In genomic region chr4:106851686-106852085, GRCh38 we compare ENCODE assay signal across 20 cellular contexts.
DNase-seq lines count a peak whose midpoint lies in the region; ATAC-seq and TF ChIP-seq lines count a peak whose summit lies in the region.
"Had no signal": no experiment of that assay in that cellular context is flagged by ENCODE, and none has a peak within 500 bp of the region (broad histone marks: within the 10 kb centered on the region; RNA-seq: fewer than 3 reads in every experiment).

No MANE protein-coding gene starts in this region.

- H3K36me3 ChIP-seq in A673 (ENCODE audit: insufficient read depth, low read length, poor library complexity, severe bottlenecking) (no peaks in the 10 kb centered on the region), BJ (ENCODE audit: control insufficient read depth, insufficient read depth, low read length) (no peaks in the 10 kb centered on the region)
- H3K36me3 ChIP-seq: BLaER1 had no signal

- no peaks in the 10 kb centered on the region for H3K4me1 Mint-ChIP-seq in activated T-cell treated with anti-CD3 and anti-CD28 coated beads, Interleukin-2, amount 50 U/mL, for 72 hours (ENCODE audit: low read depth)
- H3K4me1 Mint-ChIP-seq: CD8-positive, alpha-beta memory T cell; H9; IgD-negative memory B cell had no signal

- no peak for ATAC-seq in HG02870 (IDR thresholded peaks at IDR 0.05; ENCODE audit: unreplicated experiment)
- ATAC-seq in activated T-cell treated with anti-CD3 and anti-CD28 coated beads, Interleukin-2, amount 50 U/mL, for 72 hours (replicated peaks in 1 of 2): no peak
- ATAC-seq: GM12878 had no signal

- H3K9me3 Mint-ChIP-seq in activated T-cell treated with anti-CD3 and anti-CD28 coated beads, Interleukin-2, amount 50 U/mL, for 72 hours: peaks cover 0 to 5% of the 10 kb centered on the region in 2 donors
- H3K9me3 Mint-ChIP-seq: H9 had no signal

- DNase-seq in A673 (ENCODE audit: low spot score) (no peak), BJ (ENCODE audit: low read depth) (peak; percentile 37), HCEC 1CT (peak; percentile 3), fibroblast of gingiva (ENCODE audit: low read depth) (peak; percentile 24), posterior cingulate gyrus (no peak), NCI-H446 (lab: John Stamatoyannopoulos, UW) (no peak)
- DNase-seq in activated T-cell treated with anti-CD3 and anti-CD28 coated beads, Interleukin-2, amount 50 U/mL, for 72 hours: no peak
- DNase-seq: 8988T; ACHN; Caco-2; CD8-positive, alpha-beta memory T cell; DND-41; GF-D8; GOT3; H9; KG1 had no signal

- H3K36me3 Mint-ChIP-seq in activated T-cell treated with anti-CD3 and anti-CD28 coated beads, Interleukin-2, amount 50 U/mL, for 72 hours (ENCODE audit: insufficient read depth in 2 of 2): no peaks in the 10 kb centered on the region
- H3K36me3 Mint-ChIP-seq: CD8-positive, alpha-beta memory T cell had no signal

- TF ChIP-seq CTCF in A673 (conservative IDR thresholded peaks at IDR 0.05; ENCODE audit: low read depth, low read length) (no peak), BJ (IDR thresholded peaks at IDR 0.05; ENCODE audit: insufficient read depth, low read depth, low read length) (no peak)

- no peak overlapping the region for H3K27ac Mint-ChIP-seq in activated T-cell treated with anti-CD3 and anti-CD28 coated beads, Interleukin-2, amount 50 U/mL, for 72 hours
- H3K27ac Mint-ChIP-seq: CD8-positive, alpha-beta memory T cell; H9; IgD-negative memory B cell had no signal

- BruUV-seq in A673 (replicated peaks; lab: Mats Ljungman, UMichigan): no TSS peak

- peak overlapping the region; percentile 63 for H3K27ac ChIP-seq in A673 (ENCODE audit: low read depth, low read length, poor library complexity, severe bottlenecking)
- H3K27ac ChIP-seq: BLaER1 had no signal

- no peaks in the 10 kb centered on the region for H3K27me3 Mint-ChIP-seq in activated T-cell treated with anti-CD3 and anti-CD28 coated beads, Interleukin-2, amount 50 U/mL, for 72 hours (ENCODE audit: low read depth)

- H3K27me3 ChIP-seq in A673 (replicated peaks; ENCODE audit: insufficient read depth, low read depth, low read length, poor library complexity): no peaks in the 10 kb centered on the region
- no peaks in the 10 kb centered on the region for H3K27me3 ChIP-seq in BJ (ENCODE audit: control insufficient read depth, insufficient read depth, low read length)
- H3K27me3 ChIP-seq: BLaER1 had no signal

- CTCF ChIA-PET in A673 (lab: Charles Lee): no interaction called here
- CTCF ChIA-PET in BJ (lab: Yijun Ruan, JAX): no interaction called here

- POLR2A ChIA-PET in A673 (lab: Charles Lee; ENCODE audit: low non-redundant PET): no interaction called here
- POLR2A ChIA-PET in BJ (lab: Charles Lee): no interaction called here

- intact Hi-C loops in A673 (cut with micrococcal nuclease; ENCODE audit: unreplicated experiment): no loop called here
- intact Hi-C loops in posterior cingulate gyrus (cut with DNase I): no loop called here

- H3K4me3 ChIP-seq in A673 (ENCODE audit: low read depth, low read length, poor library complexity, severe bottlenecking) (no peak overlapping the region), BJ (ENCODE audit: low read depth, low read length) (no peak overlapping the region)
- H3K4me3 ChIP-seq: BLaER1, GM12878 had no signal

- peaks cover 31% of the 10 kb centered on the region for H3K4me1 ChIP-seq in A673 (ENCODE audit: insufficient read depth, low read length, poor library complexity, severe bottlenecking)
- H3K4me1 ChIP-seq: BLaER1, Caco-2 had no signal

- H3K9me3 ChIP-seq in A673 (ENCODE audit: low read depth, low read length, poor library complexity, severe bottlenecking): no peaks in the 10 kb centered on the region
- H3K9me3 ChIP-seq: BLaER1, Caco-2 had no signal

- no peak overlapping the region for H3K4me3 Mint-ChIP-seq in activated T-cell treated with anti-CD3 and anti-CD28 coated beads, Interleukin-2, amount 50 U/mL, for 72 hours
- H3K4me3 Mint-ChIP-seq: CD8-positive, alpha-beta memory T cell; H9; IgD-negative memory B cell had no signal

Comparison
In these comparisons a context has a peak if more than half of its experiments do, and no peak if none do; other contexts are left out.
1. DNase-seq: peak in BJ (single experiment), HCEC 1CT (single experiment) and fibroblast of gingiva (single experiment); none in A673 (single experiment), posterior cingulate gyrus (0 of 10), activated T-cell treated with anti-CD3 and anti-CD28 coated beads, Interleukin-2, amount 50 U/mL, for 72 hours (0 of 2) and NCI-H446 (0 of 2).